15 cellular contexts compared by ENCODE assay signal in genomic region chr6:1867197-1867596, GRCh38.
A peak's percentile ranks its signal among the peaks of the same experiment; 100 is the strongest.
DNase-seq lines count a peak whose midpoint lies in the region; ATAC-seq and TF ChIP-seq lines count a peak whose summit lies in the region.
"Had no signal": no experiment of that assay in that cellular context is flagged by ENCODE, and none has a peak within 500 bp of the region (broad histone marks: within the 10 kb centered on the region; RNA-seq: fewer than 3 reads in every experiment).

No MANE protein-coding gene starts in this region.

- no peak for TF ChIP-seq POLR2A in vagina (IDR thresholded peaks at IDR 0.05)

- ATAC-seq in HG02885 (IDR thresholded peaks at IDR 0.05; ENCODE audit: poor library complexity, unreplicated experiment), result no peak
- ATAC-seq: CD8-positive, alpha-beta T cell; HepG2 had no signal

- H3K4me3 ChIP-seq in endodermal cell (ENCODE audit: low read length) (no peak overlapping the region), vagina (no peak overlapping the region), HAP-1 (no peak overlapping the region)
- H3K4me3 ChIP-seq: GM23248 had no signal

- no peaks in the 10 kb centered on the region for H3K9me3 ChIP-seq in endodermal cell (ENCODE audit: control insufficient read depth, low read length)
- H3K9me3 ChIP-seq in vagina, result no peaks in the 10 kb centered on the region
- H3K9me3 ChIP-seq in HAP-1, result no peaks in the 10 kb centered on the region

- H3K36me3 Mint-ChIP-seq in endodermal cell (ENCODE audit: low read depth), result no peaks in the 10 kb centered on the region
- H3K36me3 Mint-ChIP-seq: CD14-positive monocyte; CD8-positive, alpha-beta T cell had no signal

- intact Hi-C loops in vagina (cut with DNase I), result no loop called here

- no peaks in the 10 kb centered on the region for H3K27me3 Mint-ChIP-seq in endodermal cell (ENCODE audit: insufficient read depth)

- no peak overlapping the region for H3K4me3 Mint-ChIP-seq in endodermal cell
- H3K4me3 Mint-ChIP-seq: CD14-positive monocyte; CD8-positive, alpha-beta T cell; HFFc6 had no signal

- H3K9me3 Mint-ChIP-seq in endodermal cell, result no peaks in the 10 kb centered on the region
- H3K9me3 Mint-ChIP-seq: CD14-positive monocyte; CD8-positive, alpha-beta T cell; HFFc6 had no signal

- peak overlapping the region; percentile 39 for H3K27ac Mint-ChIP-seq in endodermal cell
- H3K27ac Mint-ChIP-seq: CD8-positive, alpha-beta T cell; HFFc6 had no signal

- H3K4me1 Mint-ChIP-seq in endodermal cell, result peaks cover 42% of the 10 kb centered on the region

- no peak overlapping the region for H3K9ac ChIP-seq in endodermal cell (ENCODE audit: extremely low read depth, low read length, poor library complexity, severe bottlenecking)
- H3K9ac ChIP-seq: GM23248 had no signal

- H3K27me3 ChIP-seq in endodermal cell (ENCODE audit: control insufficient read depth, insufficient read depth, low read length, poor library complexity, severe bottlenecking), result no peaks in the 10 kb centered on the region
- H3K27me3 ChIP-seq in vagina, result no peaks in the 10 kb centered on the region
- no peaks in the 10 kb centered on the region for H3K27me3 ChIP-seq in HAP-1 (ENCODE audit: low read depth)

- peaks cover 15% of the 10 kb centered on the region for H3K4me1 ChIP-seq in endodermal cell (ENCODE audit: control insufficient read depth, insufficient read depth, low read length)
- peaks cover 4% of the 10 kb centered on the region for H3K4me1 ChIP-seq in vagina
- H3K4me1 ChIP-seq in HAP-1, result peaks cover 18% of the 10 kb centered on the region

- TF ChIP-seq CTCF in endodermal cell (conservative IDR thresholded peaks at IDR 0.05) (no peak), vagina (IDR thresholded peaks at IDR 0.05) (no peak)

- in situ Hi-C loops in HAP-1 (cut with MboI; ENCODE audit: low sequenced_read_pairs), result no loop called here

- 100% methylated on average over 2 of the region's 3 CpGs; no CpG with 5 or more reads in 1 of the 2 experiments for WGBS in endodermal cell (ENCODE audit: insufficient coverage in 1 of 2, insufficient read length in 1 of 2), 2 experiments

- DNase-seq in SHP77 treated with DMSO at 0.1 percent for 48 hours (lab: John Stamatoyannopoulos, UW) (peak; percentile 17), SHP77 (lab: John Stamatoyannopoulos, UW) (no peak), NCI-H69 (lab: John Stamatoyannopoulos, UW) (peak; percentile 34), endodermal cell (no peak), iPS-NIHi7 (ENCODE audit: extremely low spot score) (no peak), vagina (ENCODE audit: extremely low spot score in 2 of 2) (no peak), HAP-1 (ENCODE audit: low spot score in 2 of 2) (no peak)
- DNase-seq: CD8-positive, alpha-beta T cell; COR-L47; DMS153; GM23248; HFFc6 had no signal

- no peak overlapping the region for H3K27ac ChIP-seq in endodermal cell (ENCODE audit: low read depth, low read length)
- no peak overlapping the region for H3K27ac ChIP-seq in vagina
- H3K27ac ChIP-seq: GM23248 had no signal

- H3K36me3 ChIP-seq in endodermal cell (ENCODE audit: control insufficient read depth, insufficient read depth, low read length) (no peaks in the 10 kb centered on the region), vagina (no peaks in the 10 kb centered on the region), HAP-1 (replicated peaks) (no peaks in the 10 kb centered on the region)

Comparison
In these comparisons a context has a peak if more than half of its experiments do, and no peak if none do; other contexts are left out.
1. DNase-seq: peak in SHP77 treated with DMSO at 0.1 percent for 48 hours (single experiment) and NCI-H69 (single experiment); none in SHP77 (0 of 2), endodermal cell (single experiment), iPS-NIHi7 (single experiment), vagina (0 of 2) and HAP-1 (0 of 2).